Comparison of ENCODE assay signal across 1 cellular context in the genomic region with DNA sequence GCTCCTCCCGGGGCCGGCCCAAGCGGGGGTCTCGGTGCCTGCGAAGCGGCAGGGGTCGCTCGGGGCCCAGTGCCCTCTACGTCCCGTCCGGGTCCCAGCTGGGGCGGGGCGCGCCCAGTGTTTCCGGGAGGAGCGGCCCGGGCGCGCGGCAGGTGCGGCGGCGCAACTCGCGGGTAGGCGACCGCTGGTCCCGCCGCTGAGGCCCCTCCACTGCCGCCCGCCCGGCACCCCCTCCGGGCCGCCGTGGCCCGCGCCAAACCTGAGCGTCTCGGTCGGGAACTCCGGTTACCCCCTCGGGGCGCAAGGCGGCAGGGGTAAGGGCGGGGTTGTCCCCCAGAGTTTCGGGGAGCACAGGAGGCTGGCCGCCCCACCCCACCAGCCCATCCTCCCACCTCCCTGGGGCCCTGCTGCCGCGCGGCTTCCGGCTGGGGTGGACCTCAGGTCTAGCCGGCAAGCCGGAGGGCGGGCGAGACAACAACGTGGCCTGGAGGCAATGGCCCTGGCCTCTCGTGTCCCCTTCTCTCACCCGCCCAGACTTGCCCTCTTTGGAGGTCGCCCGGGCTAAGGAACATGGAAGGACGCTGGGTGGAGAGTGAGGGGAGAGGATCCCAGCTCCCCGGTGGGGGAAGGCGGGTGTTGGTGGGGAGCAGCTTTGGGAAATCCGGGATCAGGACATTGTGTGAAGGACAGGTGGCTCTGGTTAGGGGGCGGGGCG.
A peak's percentile ranks its signal among the peaks of the same experiment; 100 is the strongest.
TF ChIP-seq lines count a peak whose summit lies in the region.

No MANE protein-coding gene starts in this region.

TF ChIP-seq in WTC11, 78 proteins besides CTCF, POLR2A, EP300 and RAD21 (continued from another document):
- TF ChIP-seq, protein P1, sequence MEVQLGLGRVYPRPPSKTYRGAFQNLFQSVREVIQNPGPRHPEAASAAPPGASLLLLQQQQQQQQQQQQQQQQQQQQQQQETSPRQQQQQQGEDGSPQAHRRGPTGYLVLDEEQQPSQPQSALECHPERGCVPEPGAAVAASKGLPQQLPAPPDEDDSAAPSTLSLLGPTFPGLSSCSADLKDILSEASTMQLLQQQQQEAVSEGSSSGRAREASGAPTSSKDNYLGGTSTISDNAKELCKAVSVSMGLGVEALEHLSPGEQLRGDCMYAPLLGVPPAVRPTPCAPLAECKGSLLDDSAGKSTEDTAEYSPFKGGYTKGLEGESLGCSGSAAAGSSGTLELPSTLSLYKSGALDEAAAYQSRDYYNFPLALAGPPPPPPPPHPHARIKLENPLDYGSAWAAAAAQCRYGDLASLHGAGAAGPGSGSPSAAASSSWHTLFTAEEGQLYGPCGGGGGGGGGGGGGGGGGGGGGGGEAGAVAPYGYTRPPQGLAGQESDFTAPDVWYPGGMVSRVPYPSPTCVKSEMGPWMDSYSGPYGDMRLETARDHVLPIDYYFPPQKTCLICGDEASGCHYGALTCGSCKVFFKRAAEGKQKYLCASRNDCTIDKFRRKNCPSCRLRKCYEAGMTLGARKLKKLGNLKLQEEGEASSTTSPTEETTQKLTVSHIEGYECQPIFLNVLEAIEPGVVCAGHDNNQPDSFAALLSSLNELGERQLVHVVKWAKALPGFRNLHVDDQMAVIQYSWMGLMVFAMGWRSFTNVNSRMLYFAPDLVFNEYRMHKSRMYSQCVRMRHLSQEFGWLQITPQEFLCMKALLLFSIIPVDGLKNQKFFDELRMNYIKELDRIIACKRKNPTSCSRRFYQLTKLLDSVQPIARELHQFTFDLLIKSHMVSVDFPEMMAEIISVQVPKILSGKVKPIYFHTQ (CRISPR knock-in tag; IDR thresholded peaks at IDR 0.05): no peak
- TF ChIP-seq TEAD4 (CRISPR knock-in tag; IDR thresholded peaks at IDR 0.05): no peak
- TF ChIP-seq MXD4 (CRISPR knock-in tag; IDR thresholded peaks at IDR 0.05; ENCODE audit: borderline replicate concordance): no peak
- no peak for TF ChIP-seq ATF1 (CRISPR knock-in tag; IDR thresholded peaks at IDR 0.05)
- TF ChIP-seq, protein P2, sequence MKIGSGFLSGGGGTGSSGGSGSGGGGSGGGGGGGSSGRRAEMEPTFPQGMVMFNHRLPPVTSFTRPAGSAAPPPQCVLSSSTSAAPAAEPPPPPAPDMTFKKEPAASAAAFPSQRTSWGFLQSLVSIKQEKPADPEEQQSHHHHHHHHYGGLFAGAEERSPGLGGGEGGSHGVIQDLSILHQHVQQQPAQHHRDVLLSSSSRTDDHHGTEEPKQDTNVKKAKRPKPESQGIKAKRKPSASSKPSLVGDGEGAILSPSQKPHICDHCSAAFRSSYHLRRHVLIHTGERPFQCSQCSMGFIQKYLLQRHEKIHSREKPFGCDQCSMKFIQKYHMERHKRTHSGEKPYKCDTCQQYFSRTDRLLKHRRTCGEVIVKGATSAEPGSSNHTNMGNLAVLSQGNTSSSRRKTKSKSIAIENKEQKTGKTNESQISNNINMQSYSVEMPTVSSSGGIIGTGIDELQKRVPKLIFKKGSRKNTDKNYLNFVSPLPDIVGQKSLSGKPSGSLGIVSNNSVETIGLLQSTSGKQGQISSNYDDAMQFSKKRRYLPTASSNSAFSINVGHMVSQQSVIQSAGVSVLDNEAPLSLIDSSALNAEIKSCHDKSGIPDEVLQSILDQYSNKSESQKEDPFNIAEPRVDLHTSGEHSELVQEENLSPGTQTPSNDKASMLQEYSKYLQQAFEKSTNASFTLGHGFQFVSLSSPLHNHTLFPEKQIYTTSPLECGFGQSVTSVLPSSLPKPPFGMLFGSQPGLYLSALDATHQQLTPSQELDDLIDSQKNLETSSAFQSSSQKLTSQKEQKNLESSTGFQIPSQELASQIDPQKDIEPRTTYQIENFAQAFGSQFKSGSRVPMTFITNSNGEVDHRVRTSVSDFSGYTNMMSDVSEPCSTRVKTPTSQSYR (CRISPR knock-in tag; IDR thresholded peaks at IDR 0.05): 0 out of 2 replicates have a peak, but pooled peaks have one; percentile 43
TF ChIP-seq in WTC11: peak in this region for 15.
